Comparison of ENCODE assay signal across 14 cellular contexts in genomic region chr1:88867743-88868521, GRCh38. TPM values are rescaled to one million over a fixed set of nuclear protein-coding genes. Genes with fewer than 3 reads are reported as not detected.
DNase-seq lines count a peak whose midpoint lies in the region; ATAC-seq and TF ChIP-seq lines count a peak whose summit lies in the region.
"Had no signal": no experiment of that assay in that cellular context is flagged by ENCODE, and none has a peak within 500 bp of the region (broad histone marks: within the 10 kb centered on the region; RNA-seq: fewer than 3 reads in every experiment).

No MANE protein-coding gene starts in this region.

- peaks cover 15% of the 10 kb centered on the region for H3K36me3 Mint-ChIP-seq in activated naive CD4-positive, alpha-beta T cell treated with anti-CD3 and anti-CD28 coated beads, Interleukin-2, amount 10 ng/mL, durations not matched to agents 7 days and 5 days
- no peaks in the 10 kb centered on the region for H3K36me3 Mint-ChIP-seq in T-helper 17 cell (ENCODE audit: low read depth)

- no peak for DNase-seq in activated naive CD4-positive, alpha-beta T cell treated with anti-CD3 and anti-CD28 coated beads, Interleukin-2, amount 10 ng/mL, durations not matched to agents 7 days and 5 days
- no peak for DNase-seq in activated naive CD4-positive, alpha-beta T cell (lab: John Stamatoyannopoulos, UW)
- DNase-seq in T-helper 17 cell, result no peak
- peak; percentile 23 to 60 for DNase-seq in foreskin keratinocyte
- DNase-seq in gastrocnemius medialis, result no peak
- no peak for DNase-seq in NCI-H82 (lab: John Stamatoyannopoulos, UW)
- no peak for DNase-seq in mucosa of gallbladder (ENCODE audit: low spot score)
- DNase-seq: activated CD4-positive, alpha-beta T cell treated with anti-CD3 and anti-CD28 coated beads, Interleukin-2, amount 10 ng/mL, durations not matched to agents 7 days and 5 days; mucosa of descending colon; NCI-H2029 treated with DMSO at 0.1 percent for 48 hours; small intestine had no signal

- ATAC-seq in T-helper 17 cell (peak; percentile 28), foreskin keratinocyte (peak; percentile 54), gastrocnemius medialis (no peak), HG03280 (IDR thresholded peaks at IDR 0.05; ENCODE audit: unreplicated experiment) (no peak)
- ATAC-seq: mucosa of descending colon had no signal

- peaks cover 21% of the 10 kb centered on the region for H3K4me1 Mint-ChIP-seq in activated naive CD4-positive, alpha-beta T cell treated with anti-CD3 and anti-CD28 coated beads, Interleukin-2, amount 10 ng/mL, durations not matched to agents 7 days and 5 days
- H3K4me1 Mint-ChIP-seq in T-helper 17 cell, result peaks cover 32% of the 10 kb centered on the region

- H3K27ac ChIP-seq in foreskin keratinocyte, result peak overlapping the region; percentile 24
- H3K27ac ChIP-seq in gastrocnemius medialis, result no peak overlapping the region
- H3K27ac ChIP-seq: C4-2B, cardiac muscle cell had no signal

- CTCF ChIA-PET in activated naive CD4-positive, alpha-beta T cell treated with anti-CD3 and anti-CD28 coated beads, Interleukin-2, amount 10 ng/mL, durations not matched to agents 7 days and 5 days (lab: Charles Lee), result interaction anchor here (1.0 to 1.7 kb wide), 2 partner anchors 9 to 66 kb away, joined by 4 to 13 read pairs; no protein-coding TSS in a partner anchor

- H3K27me3 ChIP-seq in foreskin keratinocyte (no peaks in the 10 kb centered on the region), gastrocnemius medialis (no peaks in the 10 kb centered on the region)
- H3K27me3 ChIP-seq: cardiac muscle cell had no signal

- in situ Hi-C loops in gastrocnemius medialis (cut with MboI; ENCODE audit: low sequenced_read_pairs in 4 of 4), result loop anchor here in 1 of 4 donors (25.0 kb wide), 1 partner anchor 206 kb away; no protein-coding TSS in a partner anchor

- TF ChIP-seq POLR2A in gastrocnemius medialis (IDR thresholded peaks at IDR 0.05), result no peak

- TF ChIP-seq CTCF in foreskin keratinocyte (conservative IDR thresholded peaks at IDR 0.05) (no peak), gastrocnemius medialis (IDR thresholded peaks at IDR 0.05 in 4 of 5, conservative IDR thresholded peaks at IDR 0.05 in 1 of 5) (no peak)

- H3K9me3 Mint-ChIP-seq in activated naive CD4-positive, alpha-beta T cell treated with anti-CD3 and anti-CD28 coated beads, Interleukin-2, amount 10 ng/mL, durations not matched to agents 7 days and 5 days, result no peaks in the 10 kb centered on the region
- H3K9me3 Mint-ChIP-seq: activated CD4-positive, alpha-beta T cell treated with anti-CD3 and anti-CD28 coated beads, Interleukin-2, amount 10 ng/mL, durations not matched to agents 7 days and 5 days had no signal

- peak overlapping the region; percentile 1 for H3K27ac Mint-ChIP-seq in activated naive CD4-positive, alpha-beta T cell treated with anti-CD3 and anti-CD28 coated beads, Interleukin-2, amount 10 ng/mL, durations not matched to agents 7 days and 5 days
- no peak overlapping the region for H3K27ac Mint-ChIP-seq in T-helper 17 cell

- peaks cover 2 to 12% of the 10 kb centered on the region in 2 donors for H3K36me3 ChIP-seq in gastrocnemius medialis

- H3K4me3 Mint-ChIP-seq in activated naive CD4-positive, alpha-beta T cell treated with anti-CD3 and anti-CD28 coated beads, Interleukin-2, amount 10 ng/mL, durations not matched to agents 7 days and 5 days, result no peak overlapping the region
- H3K4me3 Mint-ChIP-seq in T-helper 17 cell, result peak overlapping the region; percentile 15
- H3K4me3 Mint-ChIP-seq: activated CD4-positive, alpha-beta T cell treated with anti-CD3 and anti-CD28 coated beads, Interleukin-2, amount 10 ng/mL, durations not matched to agents 7 days and 5 days had no signal

- no peaks in the 10 kb centered on the region for H3K4me1 ChIP-seq in foreskin keratinocyte
- peaks cover 5 to 18% of the 10 kb centered on the region in 2 donors for H3K4me1 ChIP-seq in gastrocnemius medialis

- no peaks in the 10 kb centered on the region for H3K27me3 Mint-ChIP-seq in activated naive CD4-positive, alpha-beta T cell treated with anti-CD3 and anti-CD28 coated beads, Interleukin-2, amount 10 ng/mL, durations not matched to agents 7 days and 5 days
- H3K27me3 Mint-ChIP-seq in T-helper 17 cell, result no peaks in the 10 kb centered on the region
- H3K27me3 Mint-ChIP-seq: activated CD4-positive, alpha-beta T cell treated with anti-CD3 and anti-CD28 coated beads, Interleukin-2, amount 10 ng/mL, durations not matched to agents 7 days and 5 days had no signal

- intact Hi-C loops in gastrocnemius medialis (cut with DNase I; ENCODE audit: low total_unique reads), result no loop called here

- no peaks in the 10 kb centered on the region for H3K9me3 ChIP-seq in T-helper 17 cell (ENCODE audit: control insufficient read depth, low read length, poor library complexity, severe bottlenecking)
- no peaks in the 10 kb centered on the region for H3K9me3 ChIP-seq in gastrocnemius medialis
- H3K9me3 ChIP-seq: mucosa of descending colon had no signal

- H3K4me3 ChIP-seq in gastrocnemius medialis, result no peak overlapping the region
- H3K4me3 ChIP-seq: cardiac muscle cell, mucosa of descending colon had no signal

RNA-seq across cellular contexts. Expression of gene GTF2B, which starts 23.4 kb away (rescaled TPM):
- 10 to 100 TPM; 62.9 to 69.4 TPM for total RNA-seq in T-helper 17 cell
- total RNA-seq in foreskin keratinocyte, result 35.4 and 35.7 TPM in 2 replicates
- 25.7 and 31.4 TPM in 2 replicates for polyA plus RNA-seq in foreskin keratinocyte
- 10 to 100 TPM; 20.2 to 30.3 (median 24.7) TPM for total RNA-seq in gastrocnemius medialis
- 23.8 TPM for total RNA-seq in mucosa of gallbladder

Comparison
In these comparisons a context has a peak if more than half of its experiments do, and no peak if none do; other contexts are left out.
1. DNase-seq: peak in foreskin keratinocyte (2 of 2); none in activated naive CD4-positive, alpha-beta T cell treated with anti-CD3 and anti-CD28 coated beads, Interleukin-2, amount 10 ng/mL, durations not matched to agents 7 days and 5 days (single experiment), activated naive CD4-positive, alpha-beta T cell (0 of 4), T-helper 17 cell (0 of 3), gastrocnemius medialis (0 of 2), NCI-H82 (single experiment) and mucosa of gallbladder (single experiment).
2. ATAC-seq: peak in T-helper 17 cell (single experiment) and foreskin keratinocyte (single experiment); none in gastrocnemius medialis (0 of 2) and HG03280 (single experiment).